ENCODE assay signal across 25 cellular contexts in genomic region chr4:27506401-27506800, GRCh38.
"Had no signal": no experiment of that assay in that cellular context is flagged by ENCODE, and none has a peak within 500 bp of the region (broad histone marks: within the 10 kb centered on the region; RNA-seq: fewer than 3 reads in every experiment).

No MANE protein-coding gene starts in this region.

- H3K36me3 Mint-ChIP-seq: T-cell had no signal

- H2AFZ ChIP-seq: PC-9 had no signal

- H3K4me1 Mint-ChIP-seq: T-cell had no signal

- ATAC-seq: Panc1, Right ventricle myocardium inferior, SK-N-SH treated with all-trans-retinoic acid at 6 μM for 48 hours, T-cell had no signal

- H3K36me3 ChIP-seq: SJCRH30 had no signal

- H3K4me2 ChIP-seq: PC-9 had no signal

- H3K27me3 Mint-ChIP-seq: T-cell had no signal

- H3K4me3 Mint-ChIP-seq: T-cell had no signal

- DNase-seq: Karpas-422, NCI-H1048, NCI-H1092 treated with DMSO at 0.1 percent for 48 hours, NCI-H1105 treated with DMSO at 0.1 percent for 48 hours, NCI-H1436, NCI-H1694, NCI-H187, NCI-H2029, NCI-H2171 treated with DMSO at 0.1 percent for 48 hours, NCI-H2227 treated with DMSO at 0.1 percent for 48 hours, NCI-H345, NCI-H446, NCI-H510A treated with DMSO at 0.1 percent for 48 hours, NCI-H524 treated with DMSO at 0.1 percent for 48 hours, NCI-H748 treated with DMSO at 0.1 percent for 48 hours, PC-9, SHP77, SIG-M5, SJCRH30, T-cell had no signal

- H3K27me3 ChIP-seq: SJCRH30 had no signal

- H3K4me1 ChIP-seq: SJCRH30 had no signal

- H3K9me3 ChIP-seq: SJCRH30 had no signal

- H3K27ac ChIP-seq: PC-9, RWPE1, SJCRH30, SK-N-MC had no signal

- H3K27ac Mint-ChIP-seq: T-cell had no signal

- H3K4me3 ChIP-seq: PC-9, SJCRH30, SK-N-MC had no signal
